In genomic region chr15:70271422-70272088, GRCh38 we compare ENCODE assay signal across 8 cellular contexts.
DNase-seq lines count a peak whose midpoint lies in the region; ATAC-seq lines count a peak whose summit lies in the region.

No MANE protein-coding gene starts in this region.

- H3K9me3 ChIP-seq in HAP-1: no peaks in the 10 kb centered on the region

- H3K36me3 ChIP-seq in HAP-1 (replicated peaks): no peaks in the 10 kb centered on the region

- no peaks in the 10 kb centered on the region for H3K4me1 ChIP-seq in HAP-1

- DNase-seq in ELF-1 (ENCODE audit: low read depth, low spot score) (peak; percentile 88), NCI-H226 (peak; percentile 91), dedifferentiated amniotic fluid mesenchymal stem cell (ENCODE audit: extremely low spot score) (peak; percentile 84), occipital lobe (lab: John Stamatoyannopoulos, UW) (peak; percentile 19), NCI-H526 treated with DMSO at 0.1 percent for 48 hours (lab: John Stamatoyannopoulos, UW) (no peak), HAP-1 (ENCODE audit: low spot score in 2 of 2) (no peak)
- no peak for DNase-seq in stimulated activated CD4-positive, alpha-beta T cell treated with anti-CD3 and anti-CD28 coated beads, Interleukin-4, amount 100 ng/mL, for 4 hours

- no peak overlapping the region for H3K4me3 ChIP-seq in HAP-1

- no peaks in the 10 kb centered on the region for H3K27me3 ChIP-seq in HAP-1 (ENCODE audit: low read depth)

- no peak for ATAC-seq in HG02588 (IDR thresholded peaks at IDR 0.05; ENCODE audit: unreplicated experiment)

- in situ Hi-C loops in HAP-1 (cut with MboI; ENCODE audit: low sequenced_read_pairs): no loop called here

Comparison
In these comparisons a context has a peak if more than half of its experiments do, and no peak if none do; other contexts are left out.
1. DNase-seq: peak in ELF-1 (single experiment), NCI-H226 (single experiment), dedifferentiated amniotic fluid mesenchymal stem cell (single experiment) and occipital lobe (single experiment); none in NCI-H526 treated with DMSO at 0.1 percent for 48 hours (single experiment), HAP-1 (0 of 2) and stimulated activated CD4-positive, alpha-beta T cell treated with anti-CD3 and anti-CD28 coated beads, Interleukin-4, amount 100 ng/mL, for 4 hours (0 of 2).